In the genomic region with DNA sequence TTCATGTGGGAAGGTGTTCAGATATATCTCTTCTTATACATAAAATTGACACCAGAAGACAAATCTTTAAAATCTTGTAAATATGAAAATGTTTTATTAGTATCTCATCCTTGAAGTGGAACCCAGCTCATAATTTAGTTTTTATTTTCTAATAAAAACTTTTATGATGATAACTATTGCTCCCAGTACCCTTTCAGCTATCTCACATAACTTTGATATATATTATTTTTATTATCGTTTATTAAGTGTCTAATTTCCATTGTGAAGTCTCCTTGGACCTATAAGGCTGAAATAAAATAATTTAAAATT, we compare ENCODE assay signal across 2 cellular contexts.
TF ChIP-seq lines count a peak whose summit lies in the region.

No MANE protein-coding gene starts in this region.

TF ChIP-seq in HEK293, 187 proteins besides CTCF, POLR2A, EP300 and RAD21:
- TF ChIP-seq ZNF660 (tag by site-specific recombination; IDR thresholded peaks at IDR 0.05) (no peak), SETDB1 (IDR thresholded peaks at IDR 0.05; ENCODE audit: insufficient read length, low read length) (peak; percentile 72)
TF ChIP-seq in HEK293: peak in this region for 1.

TF ChIP-seq in H1, 55 proteins besides CTCF, POLR2A, EP300 and RAD21:
- TF ChIP-seq CEBPB (IDR thresholded peaks at IDR 0.05; ENCODE audit: low read depth, low read length): no peak
- no peak for TF ChIP-seq CBX5 (IDR thresholded peaks at IDR 0.05; ENCODE audit: low read depth, low read length)
- no peak for TF ChIP-seq TCF12 (IDR thresholded peaks at IDR 0.05; ENCODE audit: low read depth, low read length)
- no peak for TF ChIP-seq SIN3A (conservative IDR thresholded peaks at IDR 0.05 in 1 of 2, IDR thresholded peaks at IDR 0.05 in 1 of 2; ENCODE audit: low read depth in 1 of 2, low read length in 2 of 2)
- TF ChIP-seq ZNF274 (IDR thresholded peaks at IDR 0.05; ENCODE audit: borderline replicate concordance, extremely low read depth, low read length): peak; percentile 80; the same call in 1 of the 2 replicates
- TF ChIP-seq KDM4A (IDR thresholded peaks at IDR 0.05; ENCODE audit: low read depth, low read length, severe bottlenecking): no peak
- TF ChIP-seq KDM5A (IDR thresholded peaks at IDR 0.05; ENCODE audit: low read length): no peak
